1 cellular context compared by ENCODE assay signal in genomic region chr15:45548753-45549520, GRCh38.
A peak's percentile ranks its signal among the peaks of the same experiment; 100 is the strongest.
TF ChIP-seq lines count a peak whose summit lies in the region.

No MANE protein-coding gene starts in this region.

TF ChIP-seq in K562, 482 proteins besides CTCF, POLR2A, EP300 and RAD21 (continued from another document and continues in another):
- TF ChIP-seq FOXP1 (CRISPR knock-in tag; IDR thresholded peaks at IDR 0.05) (no peak), HBP1 (CRISPR knock-in tag; IDR thresholded peaks at IDR 0.05) (no peak), SREBF1 (IDR thresholded peaks at IDR 0.05; ENCODE audit: borderline replicate concordance, low read depth, low read length) (no peak), MEF2A (IDR thresholded peaks at IDR 0.05; ENCODE audit: control insufficient read depth, low read depth, low read length) (no peak), YBX1 (IDR thresholded peaks at IDR 0.05) (no peak), WHSC1 (IDR thresholded peaks at IDR 0.05; ENCODE audit: low read length) (no peak), CREB1 (IDR thresholded peaks at IDR 0.05) (peak; percentile 84), CREB1 (CRISPR knock-in tag; IDR thresholded peaks at IDR 0.05) (peak; percentile 67; the same call in 1 of the 2 replicates), ATF3 (IDR thresholded peaks at IDR 0.05) (no peak), ATF3 (CRISPR knock-in tag; conservative IDR thresholded peaks at IDR 0.05) (no peak), BRCA1 (IDR thresholded peaks at IDR 0.05) (no peak), BRCA1 (CRISPR knock-in tag; IDR thresholded peaks at IDR 0.05) (no peak), ZNF384 (IDR thresholded peaks at IDR 0.05; ENCODE audit: low read depth, low read length) (no peak), ATF7 (IDR thresholded peaks at IDR 0.05) (no peak), ZNF407 (IDR thresholded peaks at IDR 0.05; ENCODE audit: low read depth) (no peak), RFX7 (CRISPR knock-in tag; IDR thresholded peaks at IDR 0.05) (no peak), ZFP91 (CRISPR knock-in tag; IDR thresholded peaks at IDR 0.05) (no peak), MIER1 (IDR thresholded peaks at IDR 0.05; ENCODE audit: low read depth) (no peak), NRF1 (conservative IDR thresholded peaks at IDR 0.05 in 1 of 2, IDR thresholded peaks at IDR 0.05 in 1 of 2) (peak; percentile 59 to 69), ZNF740 (CRISPR knock-in tag; IDR thresholded peaks at IDR 0.05) (no peak), ZNF740 (tag; IDR thresholded peaks at IDR 0.05) (no peak), HDAC6 (IDR thresholded peaks at IDR 0.05; ENCODE audit: low read depth, low read length) (no peak), ZNF583 (CRISPR knock-in tag; IDR thresholded peaks at IDR 0.05) (no peak), ZNF124 (CRISPR knock-in tag; IDR thresholded peaks at IDR 0.05) (no peak), KAT8 (IDR thresholded peaks at IDR 0.05; ENCODE audit: low read depth) (peak; percentile 81), ZNF318 (IDR thresholded peaks at IDR 0.05; ENCODE audit: borderline replicate concordance in 1 of 2, low read depth in 1 of 2) (no peak), GABPB1 (CRISPR knock-in tag; IDR thresholded peaks at IDR 0.05) (no peak), E2F3 (CRISPR knock-in tag; IDR thresholded peaks at IDR 0.05) (no peak), ZNF311 (CRISPR knock-in tag; IDR thresholded peaks at IDR 0.05) (no peak), U2AF2 (optimal IDR thresholded peaks at IDR 0.05; ENCODE audit: low read depth, low read length) (no peak), PCBP2 (IDR thresholded peaks at IDR 0.05; ENCODE audit: low read depth, low read length, poor library complexity, severe bottlenecking) (no peak), ZNF165 (CRISPR knock-in tag; IDR thresholded peaks at IDR 0.05; ENCODE audit: borderline replicate concordance) (no peak), CREB3L1 (IDR thresholded peaks at IDR 0.05; ENCODE audit: borderline replicate concordance, low read depth) (peak; percentile 42; the same call in 1 of the 2 replicates), XRCC4 (IDR thresholded peaks at IDR 0.05; ENCODE audit: extremely low read depth, insufficient read depth, insufficient read length) (no peak), TBP (optimal IDR thresholded peaks at IDR 0.05; ENCODE audit: low read depth, low read length) (peak; percentile 37)
